ENCODE assay signal across 8 cellular contexts in the genomic region with DNA sequence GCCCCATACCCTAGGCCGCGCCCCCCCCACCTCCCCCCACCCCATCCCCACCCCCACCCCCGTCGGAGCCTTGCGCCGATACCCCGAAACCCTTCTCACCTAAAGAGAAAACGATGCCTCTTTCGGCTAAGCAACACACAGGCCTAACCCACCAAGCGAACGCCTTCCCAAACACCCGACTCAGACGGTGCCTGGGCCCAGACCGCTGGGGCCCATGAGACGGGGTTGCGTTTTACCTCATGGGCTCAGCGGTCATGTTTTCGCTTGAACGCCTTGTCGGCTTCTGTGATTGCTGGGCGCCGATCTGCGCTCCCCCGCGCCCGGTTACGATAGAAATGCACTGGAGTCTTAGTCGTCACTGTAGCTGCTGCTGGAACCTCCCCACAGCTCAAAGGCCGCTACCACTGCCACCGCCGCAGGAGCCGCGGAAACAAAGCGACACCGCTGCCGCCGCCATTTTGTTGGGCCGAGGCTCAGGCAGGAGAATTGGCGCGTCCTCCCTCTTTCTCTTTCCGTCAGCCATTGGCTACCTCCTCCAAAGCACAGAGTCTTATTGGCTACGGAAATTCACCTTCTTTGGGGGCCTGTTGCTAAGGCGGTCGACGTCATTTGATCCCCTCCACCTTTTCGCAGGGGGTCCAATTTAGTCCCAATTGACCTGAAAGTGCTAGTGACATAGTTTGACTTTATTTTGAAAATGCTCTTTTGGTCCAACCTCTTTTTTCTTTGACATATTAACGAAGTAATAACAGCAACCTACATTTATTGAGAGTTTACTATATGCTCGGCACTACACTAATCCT. TPM values are rescaled to one million over a fixed set of nuclear protein-coding genes. Genes with fewer than 3 reads are reported as not detected.
A peak's percentile ranks its signal among the peaks of the same experiment; 100 is the strongest.
DNase-seq lines count a peak whose midpoint lies in the region; ATAC-seq, FAIRE-seq and TF ChIP-seq lines count a peak whose summit lies in the region.

A gene with protein sequence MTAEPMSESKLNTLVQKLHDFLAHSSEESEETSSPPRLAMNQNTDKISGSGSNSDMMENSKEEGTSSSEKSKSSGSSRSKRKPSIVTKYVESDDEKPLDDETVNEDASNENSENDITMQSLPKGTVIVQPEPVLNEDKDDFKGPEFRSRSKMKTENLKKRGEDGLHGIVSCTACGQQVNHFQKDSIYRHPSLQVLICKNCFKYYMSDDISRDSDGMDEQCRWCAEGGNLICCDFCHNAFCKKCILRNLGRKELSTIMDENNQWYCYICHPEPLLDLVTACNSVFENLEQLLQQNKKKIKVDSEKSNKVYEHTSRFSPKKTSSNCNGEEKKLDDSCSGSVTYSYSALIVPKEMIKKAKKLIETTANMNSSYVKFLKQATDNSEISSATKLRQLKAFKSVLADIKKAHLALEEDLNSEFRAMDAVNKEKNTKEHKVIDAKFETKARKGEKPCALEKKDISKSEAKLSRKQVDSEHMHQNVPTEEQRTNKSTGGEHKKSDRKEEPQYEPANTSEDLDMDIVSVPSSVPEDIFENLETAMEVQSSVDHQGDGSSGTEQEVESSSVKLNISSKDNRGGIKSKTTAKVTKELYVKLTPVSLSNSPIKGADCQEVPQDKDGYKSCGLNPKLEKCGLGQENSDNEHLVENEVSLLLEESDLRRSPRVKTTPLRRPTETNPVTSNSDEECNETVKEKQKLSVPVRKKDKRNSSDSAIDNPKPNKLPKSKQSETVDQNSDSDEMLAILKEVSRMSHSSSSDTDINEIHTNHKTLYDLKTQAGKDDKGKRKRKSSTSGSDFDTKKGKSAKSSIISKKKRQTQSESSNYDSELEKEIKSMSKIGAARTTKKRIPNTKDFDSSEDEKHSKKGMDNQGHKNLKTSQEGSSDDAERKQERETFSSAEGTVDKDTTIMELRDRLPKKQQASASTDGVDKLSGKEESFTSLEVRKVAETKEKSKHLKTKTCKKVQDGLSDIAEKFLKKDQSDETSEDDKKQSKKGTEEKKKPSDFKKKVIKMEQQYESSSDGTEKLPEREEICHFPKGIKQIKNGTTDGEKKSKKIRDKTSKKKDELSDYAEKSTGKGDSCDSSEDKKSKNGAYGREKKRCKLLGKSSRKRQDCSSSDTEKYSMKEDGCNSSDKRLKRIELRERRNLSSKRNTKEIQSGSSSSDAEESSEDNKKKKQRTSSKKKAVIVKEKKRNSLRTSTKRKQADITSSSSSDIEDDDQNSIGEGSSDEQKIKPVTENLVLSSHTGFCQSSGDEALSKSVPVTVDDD (N-terminal part only) (minus strand): TSS at position 471 of the 803 bp plus-strand sequence. CDS start 215 bp downstream, at position 256.

- WGBS in hepatocyte (ENCODE audit: low lambda C conversion rate, missing lambda C conversion rate): 43% methylated on average over 43 of the region's 48 CpGs

- peak within 1 kb of the TSS; percentile 99 for H3K9ac ChIP-seq in astrocyte (ENCODE audit: low read length)

- H4K20me1 ChIP-seq in astrocyte (ENCODE audit: insufficient read depth, low read length) (peaks cover 41% of the 10 kb centered on the region), hepatocyte (ENCODE audit: insufficient read depth, poor library complexity, severe bottlenecking) (peaks cover 37% of the 10 kb centered on the region)

- peak within 1 kb of the TSS; percentile 89 for H3K4me2 ChIP-seq in astrocyte (ENCODE audit: low read length)
- peak within 1 kb of the TSS; percentile 86 for H3K4me2 ChIP-seq in hepatocyte

- H3K27ac Mint-ChIP-seq in T-helper 2 cell treated with Interferon-gamma antibody and Interleukin-4, amounts not matched to agents 5 μg/mL and 100 μg/mL, for 36 hours: peak within 1 kb of the TSS; percentile 100
- H3K27ac Mint-ChIP-seq in astrocyte (ENCODE audit: unreplicated experiment): peak within 1 kb of the TSS; percentile 100

- no peaks in the 10 kb centered on the region for H3K9me3 Mint-ChIP-seq in T-helper 2 cell treated with Interferon-gamma antibody and Interleukin-4, amounts not matched to agents 5 μg/mL and 100 μg/mL, for 36 hours
- H3K9me3 Mint-ChIP-seq in astrocyte (ENCODE audit: unreplicated experiment): no peaks in the 10 kb centered on the region

- peak; percentile 86 for TF ChIP-seq POLR2A in GM12892 (IDR thresholded peaks at IDR 0.05; ENCODE audit: low read depth, low read length)

- H3K4me1 Mint-ChIP-seq in T-helper 2 cell treated with Interferon-gamma antibody and Interleukin-4, amounts not matched to agents 5 μg/mL and 100 μg/mL, for 36 hours (ENCODE audit: low read depth): peaks cover 24% of the 10 kb centered on the region
- peaks cover 6% of the 10 kb centered on the region for H3K4me1 Mint-ChIP-seq in astrocyte (ENCODE audit: low read depth, unreplicated experiment)

- H3K27me3 ChIP-seq in astrocyte (ENCODE audit: insufficient read depth, low read length) (no peaks in the 10 kb centered on the region), hepatocyte (no peaks in the 10 kb centered on the region)

- H2AFZ ChIP-seq in astrocyte (ENCODE audit: low read depth, low read length) (peak within 1 kb of the TSS; percentile 78), hepatocyte (peak within 1 kb of the TSS; percentile 78)

- no peaks in the 10 kb centered on the region for H3K36me3 ChIP-seq in astrocyte (ENCODE audit: insufficient read depth, low read length)
- H3K36me3 ChIP-seq in hepatocyte (replicated peaks; ENCODE audit: insufficient read depth, low read depth): no peaks in the 10 kb centered on the region

- ATAC-seq in HG02852 (IDR thresholded peaks at IDR 0.05; ENCODE audit: unreplicated experiment): peak; percentile 93

- H3K4me3 Mint-ChIP-seq in T-helper 2 cell treated with Interferon-gamma antibody and Interleukin-4, amounts not matched to agents 5 μg/mL and 100 μg/mL, for 36 hours: peak within 1 kb of the TSS; percentile 100
- peak within 1 kb of the TSS; percentile 99 for H3K4me3 Mint-ChIP-seq in astrocyte (ENCODE audit: unreplicated experiment)

- H3K79me2 ChIP-seq in astrocyte (ENCODE audit: insufficient read depth, low read length): peaks cover 54% of the 10 kb centered on the region
- H3K79me2 ChIP-seq in hepatocyte: peaks cover 47% of the 10 kb centered on the region

- DNase-seq in GM12892 (ENCODE audit: insufficient read length) (peak; percentile 56), NCI-H1694 treated with DMSO at 0.1 percent for 48 hours (lab: John Stamatoyannopoulos, UW) (peak; percentile 85), astrocyte (ENCODE audit: low read depth) (peak; percentile 62), hepatocyte (ENCODE audit: low spot score) (peak; percentile 85), renal cortical epithelial cell (ENCODE audit: low read depth) (peak; percentile 71), cortex of kidney (lab: John Stamatoyannopoulos, UW) (no peak)
- peak; percentile 70 for DNase-seq in T-helper 2 cell treated with Interferon-gamma antibody and Interleukin-4, amounts not matched to agents 5 μg/mL and 100 μg/mL, for 36 hours (ENCODE audit: low spot score)

- H3K9me2 ChIP-seq in hepatocyte (replicated peaks; ENCODE audit: insufficient read depth): no peaks in the 10 kb centered on the region

- no peak for TF ChIP-seq CTCF in astrocyte (IDR thresholded peaks at IDR 0.05; ENCODE audit: insufficient read depth, low read depth, low read length)
- no peak for TF ChIP-seq CTCF in hepatocyte (IDR thresholded peaks at IDR 0.05; ENCODE audit: poor library complexity)

- FAIRE-seq in GM12892 (lab: Jason Lieb, UNC): peak; percentile 62
- peak; percentile 55 for FAIRE-seq in astrocyte (lab: Jason Lieb, UNC)

- peak within 1 kb of the TSS; percentile 96 for H3K27ac ChIP-seq in astrocyte (ENCODE audit: low read depth, low read length)
- H3K27ac ChIP-seq in hepatocyte: peak within 1 kb of the TSS; percentile 99

- H3K4me1 ChIP-seq in astrocyte (ENCODE audit: insufficient read depth, low read length): peaks cover 5% of the 10 kb centered on the region
- no peaks in the 10 kb centered on the region for H3K4me1 ChIP-seq in hepatocyte (ENCODE audit: insufficient read depth)

- no peaks in the 10 kb centered on the region for H3K9me3 ChIP-seq in astrocyte (ENCODE audit: insufficient read depth, low read depth, low read length)
- H3K9me3 ChIP-seq in hepatocyte (ENCODE audit: low read depth): no peaks in the 10 kb centered on the region

- H3K36me3 Mint-ChIP-seq in T-helper 2 cell treated with Interferon-gamma antibody and Interleukin-4, amounts not matched to agents 5 μg/mL and 100 μg/mL, for 36 hours (ENCODE audit: low read depth): peaks cover 11% of the 10 kb centered on the region
- no peaks in the 10 kb centered on the region for H3K36me3 Mint-ChIP-seq in astrocyte (ENCODE audit: low read depth, unreplicated experiment)

- H3K4me3 ChIP-seq in astrocyte (ENCODE audit: insufficient read depth, low read depth, low read length) (peak within 1 kb of the TSS; percentile 90), hepatocyte (peak within 1 kb of the TSS; percentile 59)

- no peaks in the 10 kb centered on the region for H3K27me3 Mint-ChIP-seq in T-helper 2 cell treated with Interferon-gamma antibody and Interleukin-4, amounts not matched to agents 5 μg/mL and 100 μg/mL, for 36 hours (ENCODE audit: low read depth)
- H3K27me3 Mint-ChIP-seq in astrocyte (ENCODE audit: low read depth, unreplicated experiment): no peaks in the 10 kb centered on the region

RNA-seq across cellular contexts. Expression of the gene that starts here (rescaled TPM):
- 41.3 TPM for polyA plus RNA-seq in GM12892 (2012; ENCODE audit: missing spikeins)
- 99.6 and 106 TPM in 2 replicates for total RNA-seq in astrocyte
- 72.1 and 79.9 TPM in 2 replicates for total RNA-seq in hepatocyte
- polyA plus RNA-seq in hepatocyte: 41.4 and 66.7 TPM in 2 replicates
- 66.2 and 187 TPM in 2 replicates for total RNA-seq in renal cortical epithelial cell
